In genomic region chr7:115178831-115179230, GRCh38 we compare ENCODE assay signal across 26 cellular contexts.
DNase-seq lines count a peak whose midpoint lies in the region; FAIRE-seq and TF ChIP-seq lines count a peak whose summit lies in the region.
"Had no signal": no experiment of that assay in that cellular context is flagged by ENCODE, and none has a peak within 500 bp of the region (broad histone marks: within the 10 kb centered on the region; RNA-seq: fewer than 3 reads in every experiment).

No MANE protein-coding gene starts in this region.

- dilution Hi-C loops in keratinocyte (cut with MboI; ENCODE audit: extremely low pct_ligation_motif_present, low sequenced_read_pairs) = no loop called here

- H3K36me3 ChIP-seq in keratinocyte (ENCODE audit: control insufficient read depth in 2 of 2, extremely low read depth in 1 of 2, insufficient read depth in 2 of 2, low read length in 2 of 2) (no peaks in the 10 kb centered on the region), stomach smooth muscle (ENCODE audit: control insufficient read depth in 2 of 2, insufficient read depth in 2 of 2, low read length in 2 of 2) (no peaks in the 10 kb centered on the region)
- H3K36me3 ChIP-seq: BE2C, sigmoid colon had no signal

- CTCF ChIA-PET in activated naive CD4-positive, alpha-beta T cell treated with anti-CD3 and anti-CD28 coated beads, Interleukin-2, amount 10 ng/mL, durations not matched to agents 7 days and 5 days (lab: Charles Lee) = no interaction called here

- no peak overlapping the region for H3K4me3 ChIP-seq in astrocyte of the spinal cord (ENCODE audit: low read depth, low read length)
- H3K4me3 ChIP-seq in keratinocyte (ENCODE audit: control insufficient read depth in 2 of 3, extremely low read depth in 1 of 3, insufficient read depth in 2 of 3, low read depth in 1 of 3, low read length in 3 of 3) = no peak overlapping the region
- H3K4me3 ChIP-seq in stomach smooth muscle (ENCODE audit: low read length in 2 of 2) = no peak overlapping the region
- H3K4me3 ChIP-seq: sigmoid colon had no signal

- no peaks in the 10 kb centered on the region for H3K27me3 ChIP-seq in keratinocyte (ENCODE audit: control insufficient read depth, extremely low read depth, insufficient read depth, low read length)
- no peaks in the 10 kb centered on the region for H3K27me3 ChIP-seq in stomach smooth muscle (ENCODE audit: control insufficient read depth in 1 of 2, insufficient read depth in 2 of 2, low read length in 2 of 2)
- H3K27me3 ChIP-seq: BE2C, sigmoid colon had no signal

- TF ChIP-seq CTCF in astrocyte of the spinal cord (IDR thresholded peaks at IDR 0.05; ENCODE audit: low read depth, low read length) (no peak), keratinocyte (optimal IDR thresholded peaks at IDR 0.05 in 1 of 3, IDR thresholded peaks at IDR 0.05 in 1 of 3, conservative IDR thresholded peaks at IDR 0.05 in 1 of 3; ENCODE audit: extremely low read depth in 1 of 3, insufficient read depth in 2 of 3, low read length in 3 of 3) (no peak)

- H3K36me3 Mint-ChIP-seq in activated naive CD4-positive, alpha-beta T cell treated with anti-CD3 and anti-CD28 coated beads, Interleukin-2, amount 10 ng/mL, durations not matched to agents 7 days and 5 days = no peaks in the 10 kb centered on the region
- H3K36me3 Mint-ChIP-seq: memory B cell had no signal

- H3K9me3 Mint-ChIP-seq in activated naive CD4-positive, alpha-beta T cell treated with anti-CD3 and anti-CD28 coated beads, Interleukin-2, amount 10 ng/mL, durations not matched to agents 7 days and 5 days = peaks cover 3% of the 10 kb centered on the region
- H3K9me3 Mint-ChIP-seq: memory B cell; naive thymus-derived CD8-positive, alpha-beta T cell had no signal

- H3K27me3 Mint-ChIP-seq in activated naive CD4-positive, alpha-beta T cell treated with anti-CD3 and anti-CD28 coated beads, Interleukin-2, amount 10 ng/mL, durations not matched to agents 7 days and 5 days = no peaks in the 10 kb centered on the region
- H3K27me3 Mint-ChIP-seq: naive thymus-derived CD8-positive, alpha-beta T cell had no signal

- no peaks in the 10 kb centered on the region for H4K20me1 ChIP-seq in keratinocyte (ENCODE audit: control insufficient read depth, extremely low read depth, insufficient read depth, low read length)

- no peaks in the 10 kb centered on the region for H3K9me1 ChIP-seq in keratinocyte (ENCODE audit: control insufficient read depth, extremely low read depth, insufficient read depth, low read length)

- in situ Hi-C loops in astrocyte of the spinal cord (cut with HindIII; ENCODE audit: low sequenced_read_pairs) = no loop called here

- H3K4me1 ChIP-seq in keratinocyte (ENCODE audit: control insufficient read depth, extremely low read depth, insufficient read depth, low read length) (no peaks in the 10 kb centered on the region), stomach smooth muscle (ENCODE audit: control insufficient read depth, insufficient read depth, low read length) (no peaks in the 10 kb centered on the region)
- H3K4me1 ChIP-seq: BE2C, parathyroid adenoma had no signal

- H3K9me3 ChIP-seq in keratinocyte (ENCODE audit: control insufficient read depth, low read depth, low read length) (no peaks in the 10 kb centered on the region), stomach smooth muscle (ENCODE audit: control insufficient read depth in 2 of 2, low read length in 2 of 2) (no peaks in the 10 kb centered on the region)
- H3K9me3 ChIP-seq: BE2C, sigmoid colon had no signal

- H3K4me2 ChIP-seq in keratinocyte (ENCODE audit: control insufficient read depth, extremely low read depth, insufficient read depth, low read depth, low read length) = no peak overlapping the region

- H3K4me3 Mint-ChIP-seq in activated naive CD4-positive, alpha-beta T cell treated with anti-CD3 and anti-CD28 coated beads, Interleukin-2, amount 10 ng/mL, durations not matched to agents 7 days and 5 days = no peak overlapping the region
- H3K4me3 Mint-ChIP-seq: memory B cell; naive thymus-derived CD8-positive, alpha-beta T cell; WTC11 had no signal

- H3K4me1 Mint-ChIP-seq in activated naive CD4-positive, alpha-beta T cell treated with anti-CD3 and anti-CD28 coated beads, Interleukin-2, amount 10 ng/mL, durations not matched to agents 7 days and 5 days = peaks cover 8% of the 10 kb centered on the region

- no peak overlapping the region for H3K9ac ChIP-seq in keratinocyte (ENCODE audit: control insufficient read depth, extremely low read depth, insufficient read depth, low read length)
- H3K9ac ChIP-seq in stomach smooth muscle (ENCODE audit: low read length in 2 of 2) = no peak overlapping the region
- H3K9ac ChIP-seq: parathyroid adenoma had no signal

- H3K27ac Mint-ChIP-seq in activated naive CD4-positive, alpha-beta T cell treated with anti-CD3 and anti-CD28 coated beads, Interleukin-2, amount 10 ng/mL, durations not matched to agents 7 days and 5 days = no peak overlapping the region
- H3K27ac Mint-ChIP-seq: memory B cell; naive thymus-derived CD8-positive, alpha-beta T cell; WTC11 had no signal

- H2AFZ ChIP-seq in keratinocyte (ENCODE audit: control insufficient read depth, low read length) = no peak overlapping the region
- H2AFZ ChIP-seq: parathyroid adenoma had no signal

- peak; percentile 23 for FAIRE-seq in keratinocyte (lab: Jason Lieb, UNC)
- FAIRE-seq: bronchial epithelial cell had no signal

- H3K79me2 ChIP-seq in keratinocyte (ENCODE audit: control insufficient read depth, insufficient read depth, low read length) = no peaks in the 10 kb centered on the region
- H3K79me2 ChIP-seq: parathyroid adenoma had no signal

- no peak overlapping the region for H3K27ac ChIP-seq in keratinocyte (ENCODE audit: control insufficient read depth, insufficient read depth, low read length)
- peak overlapping the region; percentile 3 for H3K27ac ChIP-seq in stomach smooth muscle (ENCODE audit: low read length)
- H3K27ac ChIP-seq: parathyroid adenoma had no signal

- DNase-seq in NCI-H526 (lab: John Stamatoyannopoulos, UW) (peak; percentile 39 to 48), NCI-H526 treated with DMSO at 0.1 percent for 48 hours (lab: John Stamatoyannopoulos, UW) (no peak), astrocyte of the spinal cord (ENCODE audit: low read depth, low spot score) (peak; percentile 70), keratinocyte (ENCODE audit: low read depth, low spot score) (no peak), SK-N-DZ (ENCODE audit: low spot score) (no peak)
- DNase-seq in activated naive CD4-positive, alpha-beta T cell treated with anti-CD3 and anti-CD28 coated beads, Interleukin-2, amount 10 ng/mL, durations not matched to agents 7 days and 5 days = no peak
- DNase-seq in activated CD4-positive, alpha-beta T cell treated with anti-CD3 and anti-CD28 coated beads, Interleukin-2, amount 50 U/mL, for 1 hour = no peak
- DNase-seq: activated CD4-positive, alpha-beta T cell treated with anti-CD3 and anti-CD28 coated beads, Interleukin-2, amount 50 U/mL, for 48 hours; activated effector memory CD4-positive, alpha-beta T cell treated with Interleukin-2 at 50 U/mL for 16 hours; BE2C; GOT3; Karpas-422; left cardiac atrium; naive thymus-derived CD8-positive, alpha-beta T cell; NCI-H1092; NCI-H2081; NCI-H510A; sigmoid colon; stimulated activated CD4-positive, alpha-beta T cell treated with anti-CD3 and anti-CD28 coated beads, Interleukin-15, amount 100 ng/mL, for 24 hours; stimulated activated CD8-positive, alpha-beta memory T cell treated with anti-CD3 and anti-CD28 coated beads, Interleukin-4, amount 100 ng/mL, for 48 hours; T-helper 9 cell had no signal

Comparison
In these comparisons a context has a peak if more than half of its experiments do, and no peak if none do; other contexts are left out.
1. DNase-seq: peak in NCI-H526 (2 of 2) and astrocyte of the spinal cord (single experiment); none in NCI-H526 treated with DMSO at 0.1 percent for 48 hours (single experiment), keratinocyte (single experiment), SK-N-DZ (single experiment), activated naive CD4-positive, alpha-beta T cell treated with anti-CD3 and anti-CD28 coated beads, Interleukin-2, amount 10 ng/mL, durations not matched to agents 7 days and 5 days (single experiment) and activated CD4-positive, alpha-beta T cell treated with anti-CD3 and anti-CD28 coated beads, Interleukin-2, amount 50 U/mL, for 1 hour (single experiment).